ENCODE assay signal across 8 cellular contexts in the genomic region with DNA sequence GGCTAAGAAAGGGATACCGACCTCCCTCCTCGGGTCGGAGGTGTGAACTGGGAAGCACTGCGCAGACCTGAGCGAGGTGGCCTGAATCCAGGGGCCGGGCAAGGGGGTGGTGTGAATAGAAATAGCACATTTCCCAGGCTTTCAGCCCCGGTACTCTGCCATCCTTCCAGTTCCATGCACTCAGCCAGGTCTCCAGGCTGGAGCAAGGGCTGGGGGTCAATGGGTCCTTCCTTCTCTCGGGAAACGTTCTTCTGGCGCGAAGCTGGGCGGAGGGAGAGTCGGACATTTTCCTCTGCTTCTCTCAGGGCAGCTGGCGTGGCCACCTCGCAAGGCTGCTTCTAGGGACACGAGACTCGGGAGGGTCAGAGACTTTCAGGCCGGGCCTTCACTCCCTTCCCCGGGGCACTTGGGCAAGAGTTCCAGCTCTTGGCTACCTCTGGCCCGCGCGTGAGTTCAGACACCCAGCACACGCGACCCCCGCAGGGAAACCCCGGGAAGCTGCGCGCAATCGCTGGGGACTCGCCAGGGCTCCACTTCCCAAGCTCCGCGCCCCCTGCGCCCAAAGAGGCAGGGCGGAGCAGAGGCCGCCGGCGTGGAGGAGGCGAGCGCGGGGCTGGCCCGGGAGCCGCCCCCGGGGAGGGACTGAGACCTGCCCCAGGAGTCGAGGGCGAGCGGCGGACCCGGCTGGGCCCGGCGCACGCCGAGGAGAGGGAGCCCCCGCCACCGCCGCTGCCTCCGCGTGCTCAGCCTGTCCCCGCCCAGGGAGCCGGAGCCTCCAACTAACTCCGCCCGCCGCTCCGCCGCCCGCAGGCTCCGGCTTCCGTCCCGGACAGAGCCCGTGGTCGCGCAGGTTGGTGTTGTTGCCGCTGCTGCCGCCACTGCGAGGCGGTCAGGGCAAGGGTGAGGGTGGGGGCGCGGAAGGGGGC. TPM values are rescaled to one million over a fixed set of nuclear protein-coding genes. Genes with fewer than 3 reads are reported as not detected.
DNase-seq lines count a peak whose midpoint lies in the region; ATAC-seq and TF ChIP-seq lines count a peak whose summit lies in the region.

A gene (plus strand): TSS at position 807 of the 926 bp plus-strand sequence. CDS start 110,891 bp downstream, outside the sequence.

- peak in 1 of 2 donors; percentile 54 for TF ChIP-seq POLR2A in tibial nerve (IDR thresholded peaks at IDR 0.05)

- CTCF ChIA-PET in SK-N-SH (lab: Yijun Ruan, JAX), result interaction anchor here (1.1 to 6.0 kb wide), 7 partner anchors 8 to 385 kb away, joined by 3 to 36 read pairs (median 5); no protein-coding TSS in a partner anchor
- CTCF ChIA-PET in activated naive CD4-positive, alpha-beta T cell treated with anti-CD3 and anti-CD28 coated beads, Interleukin-2, amount 10 ng/mL, durations not matched to agents 7 days and 5 days (lab: Charles Lee), result interaction anchor here (0.9 to 1.5 kb wide), 2 partner anchors 21 to 365 kb away, joined by 3 to 4 read pairs; a partner anchor contains a TSS

- peak; percentile 73 for ATAC-seq in GM21786 (IDR thresholded peaks at IDR 0.05; ENCODE audit: unreplicated experiment)

- DNase-seq in SK-N-SH, result peak; percentile 93
- peak; percentile 82 for DNase-seq in activated naive CD4-positive, alpha-beta T cell treated with anti-CD3 and anti-CD28 coated beads, Interleukin-2, amount 10 ng/mL, durations not matched to agents 7 days and 5 days
- DNase-seq in globus pallidus (ENCODE audit: low spot score), result peak; percentile 33
- DNase-seq in osteocyte (ENCODE audit: extremely low spot score, unreplicated experiment), result peak; percentile 91
- peak; percentile 57 to 63 for DNase-seq in tibial nerve (ENCODE audit: low spot score in 2 of 2)

- H3K79me2 ChIP-seq in KMS-11 (ENCODE audit: insufficient read depth, low read depth), result peaks cover 12% of the 10 kb centered on the region; the same call in 1 of the 2 replicates
- peaks cover 47% of the 10 kb centered on the region for H3K79me2 ChIP-seq in SK-N-SH (ENCODE audit: insufficient read depth)

- TF ChIP-seq CTCF in KMS-11 (conservative IDR thresholded peaks at IDR 0.05; ENCODE audit: low read depth, low read length) (no peak), SK-N-SH (IDR thresholded peaks at IDR 0.05) (no peak), osteocyte (IDR thresholded peaks at IDR 0.05) (no peak), tibial nerve (IDR thresholded peaks at IDR 0.05) (no peak)

- H3K9me3 Mint-ChIP-seq in activated naive CD4-positive, alpha-beta T cell treated with anti-CD3 and anti-CD28 coated beads, Interleukin-2, amount 10 ng/mL, durations not matched to agents 7 days and 5 days, result no peaks in the 10 kb centered on the region
- H3K9me3 Mint-ChIP-seq in osteocyte (ENCODE audit: unreplicated experiment), result no peaks in the 10 kb centered on the region

- no peaks in the 10 kb centered on the region for H3K36me3 Mint-ChIP-seq in activated naive CD4-positive, alpha-beta T cell treated with anti-CD3 and anti-CD28 coated beads, Interleukin-2, amount 10 ng/mL, durations not matched to agents 7 days and 5 days
- no peaks in the 10 kb centered on the region for H3K36me3 Mint-ChIP-seq in osteocyte (ENCODE audit: unreplicated experiment)

- POLR2A ChIA-PET in SK-N-SH (lab: Yijun Ruan, JAX), result interaction anchor here (1.0 to 1.5 kb wide), 3 partner anchors 8 to 365 kb away, joined by 3 to 6 read pairs (median 5); a partner anchor contains a TSS

- TF ChIP-seq RAD21 in SK-N-SH (IDR thresholded peaks at IDR 0.05; ENCODE audit: low read length), result no peak

- H3K4me1 Mint-ChIP-seq in activated naive CD4-positive, alpha-beta T cell treated with anti-CD3 and anti-CD28 coated beads, Interleukin-2, amount 10 ng/mL, durations not matched to agents 7 days and 5 days, result peaks cover 29% of the 10 kb centered on the region
- peaks cover 31% of the 10 kb centered on the region for H3K4me1 Mint-ChIP-seq in osteocyte (ENCODE audit: unreplicated experiment)

- H3K9me3 ChIP-seq in ES-I3 (ENCODE audit: control insufficient read depth, insufficient read depth, low read length), result no peaks in the 10 kb centered on the region
- H3K9me3 ChIP-seq in SK-N-SH, result no peaks in the 10 kb centered on the region
- H3K9me3 ChIP-seq in tibial nerve, result no peaks in the 10 kb centered on the region

- H3K4me1 ChIP-seq in ES-I3 (ENCODE audit: insufficient read depth, low read length), result peaks cover 7% of the 10 kb centered on the region; the same call in 1 of the 2 replicates
- H3K4me1 ChIP-seq in KMS-11 (ENCODE audit: low read depth, poor library complexity, severe bottlenecking), result peaks cover 21% of the 10 kb centered on the region
- H3K4me1 ChIP-seq in SK-N-SH (ENCODE audit: control insufficient read depth in 1 of 2, insufficient read depth in 2 of 2, low read depth in 1 of 2, low read length in 1 of 2), result peaks cover 19 to 21% of the 10 kb centered on the region in 2 experiments; a peak in 3 of 4 replicates
- peaks cover 4 to 32% (median 8%) of the 10 kb centered on the region in 4 donors for H3K4me1 ChIP-seq in tibial nerve

- H3K4me3 Mint-ChIP-seq in activated naive CD4-positive, alpha-beta T cell treated with anti-CD3 and anti-CD28 coated beads, Interleukin-2, amount 10 ng/mL, durations not matched to agents 7 days and 5 days, result peak within 1 kb of the TSS; percentile 80
- H3K4me3 Mint-ChIP-seq in osteocyte (ENCODE audit: unreplicated experiment), result peak within 1 kb of the TSS; percentile 95

- peaks cover 31% of the 10 kb centered on the region for H3K27me3 Mint-ChIP-seq in activated naive CD4-positive, alpha-beta T cell treated with anti-CD3 and anti-CD28 coated beads, Interleukin-2, amount 10 ng/mL, durations not matched to agents 7 days and 5 days
- no peaks in the 10 kb centered on the region for H3K27me3 Mint-ChIP-seq in osteocyte (ENCODE audit: unreplicated experiment)

- peak within 1 kb of the TSS; percentile 92 for H2AFZ ChIP-seq in KMS-11 (ENCODE audit: low read depth)
- peak within 1 kb of the TSS; percentile 98 for H2AFZ ChIP-seq in SK-N-SH (ENCODE audit: low read depth)

- TF ChIP-seq EP300 in SK-N-SH (IDR thresholded peaks at IDR 0.05; ENCODE audit: borderline replicate concordance in 1 of 2, low read depth in 1 of 2, low read length in 1 of 2) (no peak), tibial nerve (IDR thresholded peaks at IDR 0.05) (peak in 1 of 2 donors; percentile 74)

- H3K4me3 ChIP-seq in KMS-11 (IDR thresholded peaks at IDR 0.05; ENCODE audit: insufficient read depth, low read depth, low read length) (peak within 1 kb of the TSS; percentile 48), SK-N-SH (ENCODE audit: low read depth in 2 of 2, low read length in 1 of 2) (peak within 1 kb of the TSS; percentile 72 to 96), tibial nerve (peak within 1 kb of the TSS; percentile 58 to 93 (median 69))

- peak within 1 kb of the TSS; percentile 96 for H3K4me2 ChIP-seq in KMS-11
- peak within 1 kb of the TSS; percentile 96 for H3K4me2 ChIP-seq in SK-N-SH

- H3F3A ChIP-seq in SK-N-SH (replicated peaks; ENCODE audit: insufficient read depth), result no peaks in the 10 kb centered on the region

- H4K20me1 ChIP-seq in KMS-11 (ENCODE audit: insufficient read depth), result no peaks in the 10 kb centered on the region
- H4K20me1 ChIP-seq in SK-N-SH (ENCODE audit: insufficient read depth), result no peaks in the 10 kb centered on the region; the same call in 1 of the 2 replicates

- H3K27ac ChIP-seq in KMS-11, result peak within 1 kb of the TSS; percentile 64
- peak within 1 kb of the TSS; percentile 89 for H3K27ac ChIP-seq in SK-N-SH (ENCODE audit: low read depth in 2 of 2, low read length in 1 of 2)
- H3K27ac ChIP-seq in tibial nerve, result peak within 1 kb of the TSS; percentile 65 to 91 (median 72)

- H3K9me2 ChIP-seq in SK-N-SH, result no peaks in the 10 kb centered on the region

- H3K27ac Mint-ChIP-seq in activated naive CD4-positive, alpha-beta T cell treated with anti-CD3 and anti-CD28 coated beads, Interleukin-2, amount 10 ng/mL, durations not matched to agents 7 days and 5 days, result peak within 1 kb of the TSS; percentile 86
- H3K27ac Mint-ChIP-seq in osteocyte (ENCODE audit: unreplicated experiment), result peak within 1 kb of the TSS; percentile 90

- WGBS in SK-N-SH (ENCODE audit: low lambda C conversion rate), result 2% methylated on average over 16 of the region's 77 CpGs
- WGBS in tibial nerve, 2 donors, result 0 to 1% methylated on average over 12 to 44 of the region's 77 CpGs

- H3K27me3 ChIP-seq in KMS-11 (ENCODE audit: insufficient read depth, low read depth) (no peaks in the 10 kb centered on the region), SK-N-SH (ENCODE audit: insufficient read depth) (no peaks in the 10 kb centered on the region), tibial nerve (no peaks in the 10 kb centered on the region)

- no peaks in the 10 kb centered on the region for H3K36me3 ChIP-seq in ES-I3 (ENCODE audit: insufficient read depth, low read length)
- no peaks in the 10 kb centered on the region for H3K36me3 ChIP-seq in KMS-11 (ENCODE audit: insufficient read depth)
- H3K36me3 ChIP-seq in SK-N-SH (replicated peaks in 1 of 2; ENCODE audit: control insufficient read depth in 1 of 2, insufficient read depth in 2 of 2, low read length in 1 of 2), result no peaks in the 10 kb centered on the region
- no peaks in the 10 kb centered on the region for H3K36me3 ChIP-seq in tibial nerve

- H3K9ac ChIP-seq in ES-I3 (ENCODE audit: low read depth, low read length) (peak within 1 kb of the TSS; percentile 69), KMS-11 (peak within 1 kb of the TSS; percentile 94), SK-N-SH (peak within 1 kb of the TSS; percentile 97)

TF ChIP-seq in SK-N-SH, 30 proteins besides CTCF, POLR2A, EP300 and RAD21 (continues in another document):
- no peak for TF ChIP-seq NFIC (IDR thresholded peaks at IDR 0.05; ENCODE audit: borderline replicate concordance)
- peak; percentile 67 for TF ChIP-seq POLR2AphosphoS5 (IDR thresholded peaks at IDR 0.05; ENCODE audit: low read depth, low read length)
- peak; percentile 74 for TF ChIP-seq MXI1 (IDR thresholded peaks at IDR 0.05; ENCODE audit: low read depth, low read length)

RNA-seq across cellular contexts. Expression of the gene that starts here (rescaled TPM):
- 507 and 662 TPM in 2 replicates for polyA plus RNA-seq in SK-N-SH (2012; rRNA removed)
- polyA plus RNA-seq in SK-N-SH (2012; cell fraction: cytosol; rRNA removed), result 705 and 812 TPM in 2 replicates
- 426 and 472 TPM in 2 replicates for polyA plus RNA-seq in SK-N-SH (2012; cell fraction: nucleus; rRNA removed)
- total RNA-seq in osteocyte (267 and 289 TPM in 2 replicates), tibial nerve (100 to 1,000 TPM; 132 to 224 (median 184) TPM)

Comparison
In these comparisons a context has a peak if more than half of its experiments do, and no peak if none do; other contexts are left out.
1. Peak in every context shown above with its lines: DNase-seq, ATAC-seq, H3K4me3 ChIP-seq and H3K27ac ChIP-seq.
2. DNase-seq: peak in every context shown above with its lines; median percentile 93 in SK-N-SH; 91 in osteocyte; 82 in activated naive CD4-positive, alpha-beta T cell treated with anti-CD3 and anti-CD28 coated beads, Interleukin-2, amount 10 ng/mL, durations not matched to agents 7 days and 5 days; 60 in tibial nerve; 33 in globus pallidus.